1 cellular context compared by ENCODE assay signal in genomic region chr9:126347093-126347492, GRCh38.
TF ChIP-seq lines count a peak whose summit lies in the region.

No MANE protein-coding gene starts in this region.

TF ChIP-seq in H1, 55 proteins besides CTCF, POLR2A, EP300 and RAD21:
- TF ChIP-seq NRF1 (IDR thresholded peaks at IDR 0.05; ENCODE audit: low read depth, low read length) = no peak
- TF ChIP-seq SUZ12 (IDR thresholded peaks at IDR 0.05; ENCODE audit: low read length) = no peak
- TF ChIP-seq TEAD4 (IDR thresholded peaks at IDR 0.05; ENCODE audit: low read depth, low read length) = no peak
- no peak for TF ChIP-seq BRCA1 (IDR thresholded peaks at IDR 0.05; ENCODE audit: low read depth, low read length)
- TF ChIP-seq ATF2 (IDR thresholded peaks at IDR 0.05; ENCODE audit: low read length) = no peak
- no peak for TF ChIP-seq SP2 (IDR thresholded peaks at IDR 0.05; ENCODE audit: low read length)
- no peak for TF ChIP-seq RXRA (IDR thresholded peaks at IDR 0.05; ENCODE audit: insufficient read depth, low read depth, low read length)
- no peak for TF ChIP-seq SIRT6 (IDR thresholded peaks at IDR 0.05; ENCODE audit: low read length)
- no peak for TF ChIP-seq JUN (IDR thresholded peaks at IDR 0.05; ENCODE audit: low read depth, low read length)
- no peak for TF ChIP-seq BACH1 (IDR thresholded peaks at IDR 0.05; ENCODE audit: low read length)
- no peak for TF ChIP-seq CBX8 (IDR thresholded peaks at IDR 0.05; ENCODE audit: borderline replicate concordance, low read depth, low read length)
- TF ChIP-seq SIX5 (IDR thresholded peaks at IDR 0.05; ENCODE audit: low read depth, low read length) = no peak
- no peak for TF ChIP-seq POLR2AphosphoS5 (IDR thresholded peaks at IDR 0.05; ENCODE audit: low read depth, low read length)
- no peak for TF ChIP-seq ATF3 (IDR thresholded peaks at IDR 0.05; ENCODE audit: insufficient read depth, low read depth, low read length)
- TF ChIP-seq KDM1A (IDR thresholded peaks at IDR 0.05; ENCODE audit: borderline replicate concordance, low read length) = no peak
